In genomic region chr3:194134231-194134756, GRCh38 we compare ENCODE assay signal across 1 cellular context.
TF ChIP-seq lines count a peak whose summit lies in the region.

No MANE protein-coding gene starts in this region.

TF ChIP-seq in SK-N-SH, 30 proteins besides CTCF, POLR2A, EP300 and RAD21 (continued from another document):
- TF ChIP-seq TAF1 (IDR thresholded peaks at IDR 0.05; ENCODE audit: borderline replicate concordance, low read depth, low read length) (no peak), NRF1 (IDR thresholded peaks at IDR 0.05; ENCODE audit: low read depth, low read length) (no peak), TEAD4 (IDR thresholded peaks at IDR 0.05; ENCODE audit: borderline replicate concordance, insufficient read depth) (no peak), FOXM1 (IDR thresholded peaks at IDR 0.05; ENCODE audit: low read depth) (no peak), SIN3A (IDR thresholded peaks at IDR 0.05; ENCODE audit: borderline replicate concordance, low read depth, low read length) (no peak), SMC3 (IDR thresholded peaks at IDR 0.05; ENCODE audit: low read depth, low read length) (no peak), GABPA (IDR thresholded peaks at IDR 0.05; ENCODE audit: low read depth) (no peak), EZH2phosphoT487 (IDR thresholded peaks at IDR 0.05; ENCODE audit: borderline replicate concordance, low read depth) (no peak)
